Comparison of ENCODE assay signal across 1 cellular context in the genomic region with DNA sequence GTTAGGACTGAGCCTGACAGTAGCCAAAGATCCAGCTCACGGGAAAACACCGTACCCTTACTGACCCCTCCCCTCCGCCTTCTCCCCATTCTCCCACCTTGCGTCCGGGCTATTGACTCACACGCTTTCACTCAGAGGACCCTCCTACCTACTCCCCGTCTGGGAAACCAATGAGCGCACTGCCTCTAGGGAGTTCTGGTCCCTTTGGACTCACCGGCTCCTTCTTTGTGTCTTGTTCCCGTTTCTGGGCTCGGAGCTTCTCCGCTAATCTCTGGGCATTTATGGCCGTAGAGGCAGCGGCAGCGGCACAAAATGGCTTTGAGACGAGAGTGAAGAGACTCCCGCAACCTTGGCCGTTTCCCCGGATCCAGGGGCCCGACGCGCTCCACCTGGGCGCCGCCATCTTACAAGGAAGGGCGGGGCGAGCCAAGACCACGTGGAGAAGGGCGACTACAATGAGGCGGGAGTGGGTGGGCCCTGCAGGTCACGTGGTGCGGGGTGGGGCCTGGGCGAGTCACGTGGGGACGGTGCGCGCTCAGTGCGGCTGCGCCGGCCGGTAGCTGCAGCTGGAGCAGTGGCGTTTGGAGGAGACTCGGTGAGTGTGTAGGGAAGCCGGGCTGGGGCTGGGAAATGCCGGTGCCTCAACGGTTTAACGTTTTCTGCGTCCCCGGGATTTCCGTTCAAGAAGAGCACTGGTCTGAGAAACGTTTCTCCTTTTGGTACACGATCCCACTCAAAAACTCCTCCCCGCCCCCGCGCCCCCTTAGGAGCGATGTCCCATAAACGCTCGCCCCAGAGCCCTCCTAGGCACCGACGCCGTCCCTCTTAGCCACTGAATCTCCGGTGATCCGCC.
A peak's percentile ranks its signal among the peaks of the same experiment; 100 is the strongest.
TF ChIP-seq lines count a peak whose summit lies in the region.

TSS of gene FAM118B (plus strand) at position 547 of the 853 bp plus-strand sequence. CDS start 23,220 bp downstream, outside the sequence.
TSS of gene RPUSD4 (minus strand) at position 415 of the 853 bp plus-strand sequence. CDS start at position 403, 12 bp downstream.

TF ChIP-seq in K562, 482 proteins besides CTCF, POLR2A, EP300 and RAD21 (continued from another document and continues in another):
- TF ChIP-seq ATF6 (CRISPR knock-in tag; IDR thresholded peaks at IDR 0.05) (peak; percentile 90; the same call in 1 of the 2 replicates), ZSCAN32 (CRISPR knock-in tag; IDR thresholded peaks at IDR 0.05) (no peak), PHTF2 (CRISPR knock-in tag; IDR thresholded peaks at IDR 0.05) (no peak), GATAD2B (IDR thresholded peaks at IDR 0.05; ENCODE audit: borderline replicate concordance) (no peak), PATZ1 (CRISPR knock-in tag; IDR thresholded peaks at IDR 0.05; ENCODE audit: borderline replicate concordance) (no peak), BDP1 (IDR thresholded peaks at IDR 0.05; ENCODE audit: insufficient read depth, insufficient read length) (no peak), SNIP1 (IDR thresholded peaks at IDR 0.05; ENCODE audit: low read depth) (no peak), KHSRP (IDR thresholded peaks at IDR 0.05) (no peak), ZNF717 (CRISPR knock-in tag; IDR thresholded peaks at IDR 0.05) (no peak), E4F1 (CRISPR knock-in tag; IDR thresholded peaks at IDR 0.05; ENCODE audit: borderline replicate concordance) (no peak), PYGO2 (tag; IDR thresholded peaks at IDR 0.05) (no peak), ZNF57 (CRISPR knock-in tag; IDR thresholded peaks at IDR 0.05) (no peak), MAFK (IDR thresholded peaks at IDR 0.05; ENCODE audit: low read length) (peak; percentile 34; the same call in 1 of the 2 replicates), ZNF699 (CRISPR knock-in tag; IDR thresholded peaks at IDR 0.05; ENCODE audit: insufficient replicate concordance) (no peak), ZNF668 (CRISPR knock-in tag; IDR thresholded peaks at IDR 0.05) (no peak), SMARCE1 (IDR thresholded peaks at IDR 0.05) (no peak), HIVEP1 (CRISPR knock-in tag; IDR thresholded peaks at IDR 0.05) (no peak), TBL1XR1 (IDR thresholded peaks at IDR 0.05; ENCODE audit: low read length in 2 of 2) (no peak), POU5F1 (IDR thresholded peaks at IDR 0.05; ENCODE audit: borderline replicate concordance, low read depth, low read length, partially characterized antibody) (no peak), ZBTB1 (CRISPR knock-in tag; IDR thresholded peaks at IDR 0.05; ENCODE audit: borderline replicate concordance, low read depth) (no peak), EWSR1 (IDR thresholded peaks at IDR 0.05; ENCODE audit: borderline replicate concordance, low read depth, partially characterized antibody) (no peak), RBBP5 (IDR thresholded peaks at IDR 0.05; ENCODE audit: borderline replicate concordance, insufficient read depth, low read length, poor library complexity, severe bottlenecking) (peak; percentile 87), FOXM1 (IDR thresholded peaks at IDR 0.05; ENCODE audit: low read depth) (no peak), FOXM1 (CRISPR knock-in tag; IDR thresholded peaks at IDR 0.05; ENCODE audit: low read depth) (0 out of 2 replicates have a peak, but pooled peaks have one; percentile 41), MYBL2 (IDR thresholded peaks at IDR 0.05; ENCODE audit: low read depth) (no peak), MYBL2 (CRISPR knock-in tag; IDR thresholded peaks at IDR 0.05; ENCODE audit: borderline replicate concordance) (no peak), ZNF184 (CRISPR knock-in tag; IDR thresholded peaks at IDR 0.05) (no peak), KLF10 (CRISPR knock-in tag; IDR thresholded peaks at IDR 0.05) (no peak), NFE2 (IDR thresholded peaks at IDR 0.05; ENCODE audit: low read depth) (no peak), E2F6 (IDR thresholded peaks at IDR 0.05; ENCODE audit: borderline replicate concordance in 1 of 2, extremely low read depth in 1 of 2, insufficient read depth in 1 of 2, insufficient read length in 1 of 2, low read depth in 1 of 2, low read length in 1 of 2, poor library complexity in 1 of 2, severe bottlenecking in 1 of 2) (peak; percentile 75 to 78), ZNF280B (CRISPR knock-in tag; IDR thresholded peaks at IDR 0.05) (no peak), TCF3 (CRISPR knock-in tag; IDR thresholded peaks at IDR 0.05) (no peak; the same call in 1 of the 2 replicates), TRIM28 (IDR thresholded peaks at IDR 0.05) (no peak), ZNF830 (CRISPR knock-in tag; IDR thresholded peaks at IDR 0.05) (no peak), ZNF316 (IDR thresholded peaks at IDR 0.05) (no peak), SMC3 (conservative IDR thresholded peaks at IDR 0.05; ENCODE audit: insufficient read depth, low read depth, low read length) (no peak), FOXP1 (CRISPR knock-in tag; IDR thresholded peaks at IDR 0.05) (no peak)
- TF ChIP-seq, protein P1, sequence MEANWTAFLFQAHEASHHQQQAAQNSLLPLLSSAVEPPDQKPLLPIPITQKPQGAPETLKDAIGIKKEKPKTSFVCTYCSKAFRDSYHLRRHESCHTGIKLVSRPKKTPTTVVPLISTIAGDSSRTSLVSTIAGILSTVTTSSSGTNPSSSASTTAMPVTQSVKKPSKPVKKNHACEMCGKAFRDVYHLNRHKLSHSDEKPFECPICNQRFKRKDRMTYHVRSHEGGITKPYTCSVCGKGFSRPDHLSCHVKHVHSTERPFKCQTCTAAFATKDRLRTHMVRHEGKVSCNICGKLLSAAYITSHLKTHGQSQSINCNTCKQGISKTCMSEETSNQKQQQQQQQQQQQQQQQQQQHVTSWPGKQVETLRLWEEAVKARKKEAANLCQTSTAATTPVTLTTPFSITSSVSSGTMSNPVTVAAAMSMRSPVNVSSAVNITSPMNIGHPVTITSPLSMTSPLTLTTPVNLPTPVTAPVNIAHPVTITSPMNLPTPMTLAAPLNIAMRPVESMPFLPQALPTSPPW (CRISPR knock-in tag; IDR thresholded peaks at IDR 0.05) = peak; percentile 81
- TF ChIP-seq, protein P2, sequence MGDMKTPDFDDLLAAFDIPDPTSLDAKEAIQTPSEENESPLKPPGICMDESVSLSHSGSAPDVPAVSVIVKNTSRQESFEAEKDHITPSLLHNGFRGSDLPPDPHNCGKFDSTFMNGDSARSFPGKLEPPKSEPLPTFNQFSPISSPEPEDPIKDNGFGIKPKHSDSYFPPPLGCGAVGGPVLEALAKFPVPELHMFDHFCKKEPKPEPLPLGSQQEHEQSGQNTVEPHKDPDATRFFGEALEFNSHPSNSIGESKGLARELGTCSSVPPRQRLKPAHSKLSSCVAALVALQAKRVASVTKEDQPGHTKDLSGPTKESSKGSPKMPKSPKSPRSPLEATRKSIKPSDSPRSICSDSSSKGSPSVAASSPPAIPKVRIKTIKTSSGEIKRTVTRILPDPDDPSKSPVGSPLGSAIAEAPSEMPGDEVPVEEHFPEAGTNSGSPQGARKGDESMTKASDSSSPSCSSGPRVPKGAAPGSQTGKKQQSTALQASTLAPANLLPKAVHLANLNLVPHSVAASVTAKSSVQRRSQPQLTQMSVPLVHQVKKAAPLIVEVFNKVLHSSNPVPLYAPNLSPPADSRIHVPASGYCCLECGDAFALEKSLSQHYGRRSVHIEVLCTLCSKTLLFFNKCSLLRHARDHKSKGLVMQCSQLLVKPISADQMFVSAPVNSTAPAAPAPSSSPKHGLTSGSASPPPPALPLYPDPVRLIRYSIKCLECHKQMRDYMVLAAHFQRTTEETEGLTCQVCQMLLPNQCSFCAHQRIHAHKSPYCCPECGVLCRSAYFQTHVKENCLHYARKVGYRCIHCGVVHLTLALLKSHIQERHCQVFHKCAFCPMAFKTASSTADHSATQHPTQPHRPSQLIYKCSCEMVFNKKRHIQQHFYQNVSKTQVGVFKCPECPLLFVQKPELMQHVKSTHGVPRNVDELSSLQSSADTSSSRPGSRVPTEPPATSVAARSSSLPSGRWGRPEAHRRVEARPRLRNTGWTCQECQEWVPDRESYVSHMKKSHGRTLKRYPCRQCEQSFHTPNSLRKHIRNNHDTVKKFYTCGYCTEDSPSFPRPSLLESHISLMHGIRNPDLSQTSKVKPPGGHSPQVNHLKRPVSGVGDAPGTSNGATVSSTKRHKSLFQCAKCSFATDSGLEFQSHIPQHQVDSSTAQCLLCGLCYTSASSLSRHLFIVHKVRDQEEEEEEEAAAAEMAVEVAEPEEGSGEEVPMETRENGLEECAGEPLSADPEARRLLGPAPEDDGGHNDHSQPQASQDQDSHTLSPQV (IDR thresholded peaks at IDR 0.05) = no peak
- TF ChIP-seq, protein P3, sequence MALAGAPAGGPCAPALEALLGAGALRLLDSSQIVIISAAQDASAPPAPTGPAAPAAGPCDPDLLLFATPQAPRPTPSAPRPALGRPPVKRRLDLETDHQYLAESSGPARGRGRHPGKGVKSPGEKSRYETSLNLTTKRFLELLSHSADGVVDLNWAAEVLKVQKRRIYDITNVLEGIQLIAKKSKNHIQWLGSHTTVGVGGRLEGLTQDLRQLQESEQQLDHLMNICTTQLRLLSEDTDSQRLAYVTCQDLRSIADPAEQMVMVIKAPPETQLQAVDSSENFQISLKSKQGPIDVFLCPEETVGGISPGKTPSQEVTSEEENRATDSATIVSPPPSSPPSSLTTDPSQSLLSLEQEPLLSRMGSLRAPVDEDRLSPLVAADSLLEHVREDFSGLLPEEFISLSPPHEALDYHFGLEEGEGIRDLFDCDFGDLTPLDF (CRISPR knock-in tag; IDR thresholded peaks at IDR 0.05) = no peak
- TF ChIP-seq, protein P4, sequence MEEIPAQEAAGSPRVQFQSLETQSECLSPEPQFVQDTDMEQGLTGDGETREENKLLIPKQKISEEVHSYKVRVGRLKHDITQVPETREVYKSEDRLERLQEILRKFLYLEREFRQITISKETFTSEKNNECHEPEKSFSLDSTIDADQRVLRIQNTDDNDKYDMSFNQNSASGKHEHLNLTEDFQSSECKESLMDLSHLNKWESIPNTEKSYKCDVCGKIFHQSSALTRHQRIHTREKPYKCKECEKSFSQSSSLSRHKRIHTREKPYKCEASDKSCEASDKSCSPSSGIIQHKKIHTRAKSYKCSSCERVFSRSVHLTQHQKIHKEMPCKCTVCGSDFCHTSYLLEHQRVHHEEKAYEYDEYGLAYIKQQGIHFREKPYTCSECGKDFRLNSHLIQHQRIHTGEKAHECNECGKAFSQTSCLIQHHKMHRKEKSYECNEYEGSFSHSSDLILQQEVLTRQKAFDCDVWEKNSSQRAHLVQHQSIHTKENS (CRISPR knock-in tag; IDR thresholded peaks at IDR 0.05) = no peak
